ENCODE assay signal across 8 cellular contexts in genomic region chr2:73212448-73213176, GRCh38. TPM values are rescaled to one million over a fixed set of nuclear protein-coding genes. Genes with fewer than 3 reads are reported as not detected.
DNase-seq lines count a peak whose midpoint lies in the region; ATAC-seq and TF ChIP-seq lines count a peak whose summit lies in the region.

No MANE protein-coding gene starts in this region.

- no peak for TF ChIP-seq POLR2A in lower leg skin (IDR thresholded peaks at IDR 0.05)

- intact Hi-C loops in lower leg skin (cut with DNase I; ENCODE audit: low total_unique reads) = no loop called here

- TF ChIP-seq CTCF in C4-2B (conservative IDR thresholded peaks at IDR 0.05) = peak; percentile 85
- peak; percentile 96 for TF ChIP-seq CTCF in choroid plexus epithelial cell (conservative IDR thresholded peaks at IDR 0.05; ENCODE audit: low read depth, low read length)
- TF ChIP-seq CTCF in lower leg skin (IDR thresholded peaks at IDR 0.05) = peak in 1 of 3 donors; percentile 45

- H3K27ac ChIP-seq in C4-2B = no peak overlapping the region

- ATAC-seq in GM19351 (IDR thresholded peaks at IDR 0.05; ENCODE audit: unreplicated experiment) = peak; percentile 78
- ATAC-seq in HG03439 (IDR thresholded peaks at IDR 0.05; ENCODE audit: unreplicated experiment) = peak; percentile 60

- DNase-seq in NCI-H524 treated with DMSO at 0.1 percent for 48 hours (lab: John Stamatoyannopoulos, UW) = peak; percentile 9
- DNase-seq in activated CD4-positive, alpha-beta T cell treated with anti-CD3 and anti-CD28 coated beads for 4 hours = peak; percentile 62 to 68
- peak; percentile 90 for DNase-seq in choroid plexus epithelial cell (ENCODE audit: low read depth)
- DNase-seq in lower leg skin (ENCODE audit: low spot score in 2 of 2) = peak; percentile 34 to 94
- peak; percentile 48 to 52 (median 50) for DNase-seq in stimulated activated CD4-positive, alpha-beta T cell treated with anti-CD3 and anti-CD28 coated beads, TNF-alpha, amount 100 ng/mL, for 4 hours (ENCODE audit: low read depth in 3 of 3)

- 53 to 57% methylated on average over 20 of the region's 20 CpGs for WGBS in lower leg skin, 2 donors

- H3K4me3 ChIP-seq in choroid plexus epithelial cell (ENCODE audit: low read depth, low read length) (no peak overlapping the region), lower leg skin (ENCODE audit: low read depth, poor library complexity, severe bottlenecking) (no peak overlapping the region)

RNA-seq across cellular contexts. Expression of gene SMYD5, which starts 1.4 kb away (rescaled TPM):
- 10 to 100 TPM in 2 of 4 donors, 1 to 10 TPM in 2; 9.6 to 18.1 (median 12.8) TPM for total RNA-seq in lower leg skin

RNA-seq across cellular contexts. Expression of gene NOTO, which starts 10.2 kb away (rescaled TPM):
- not detected for total RNA-seq in lower leg skin

RNA-seq across cellular contexts. Expression of gene PRADC1, which starts 20.4 kb away (rescaled TPM):
- 10 to 100 TPM in 3 of 4 donors, 1 to 10 TPM in 1; 9.7 to 30.2 (median 23.3) TPM for total RNA-seq in lower leg skin

RNA-seq across cellular contexts. Expression of gene CCT7, which starts 21.5 kb away (rescaled TPM):
- 100 to 1,000 TPM; 141 to 173 (median 156) TPM for total RNA-seq in lower leg skin

Comparison
In these comparisons a context has a peak if more than half of its experiments do, and no peak if none do; other contexts are left out.
1. DNase-seq: peak in every context shown above with its lines; median percentile 90 in choroid plexus epithelial cell; 65 in activated CD4-positive, alpha-beta T cell treated with anti-CD3 and anti-CD28 coated beads for 4 hours; 64 in lower leg skin; 50 in stimulated activated CD4-positive, alpha-beta T cell treated with anti-CD3 and anti-CD28 coated beads, TNF-alpha, amount 100 ng/mL, for 4 hours; 9 in NCI-H524 treated with DMSO at 0.1 percent for 48 hours.